Comparison of ENCODE assay signal across 8 cellular contexts in genomic region chr22:37420656-37421467, GRCh38. TPM values are rescaled to one million over a fixed set of nuclear protein-coding genes. Genes with fewer than 3 reads are reported as not detected.
A peak's percentile ranks its signal among the peaks of the same experiment; 100 is the strongest.
DNase-seq lines count a peak whose midpoint lies in the region; TF ChIP-seq lines count a peak whose summit lies in the region.
"Had no signal": no experiment of that assay in that cellular context is flagged by ENCODE, and none has a peak within 500 bp of the region (broad histone marks: within the 10 kb centered on the region; RNA-seq: fewer than 3 reads in every experiment).

No MANE protein-coding gene starts in this region.

- no peak overlapping the region for H2BK12ac ChIP-seq in H9 (ENCODE audit: insufficient read length, low read depth, low read length)

- H2BK15ac ChIP-seq in H9 (ENCODE audit: low read depth, low read length): no peak overlapping the region

- H2AFZ ChIP-seq in H9 (ENCODE audit: low read length) (no peak overlapping the region), SK-N-SH (ENCODE audit: low read depth) (no peak overlapping the region)

- no peak overlapping the region for H2BK5ac ChIP-seq in H9 (ENCODE audit: insufficient read length, low read length)

- TF ChIP-seq CTCF in H9 (conservative IDR thresholded peaks at IDR 0.05) (0 out of 3 replicates have a peak, but pooled peaks have one; percentile 21), SK-N-SH (IDR thresholded peaks at IDR 0.05) (no peak; the same call in 1 of the 2 replicates), esophagus muscularis mucosa (IDR thresholded peaks at IDR 0.05) (no peak), progenitor cell of endocrine pancreas (IDR thresholded peaks at IDR 0.05; ENCODE audit: unreplicated experiment) (peak; percentile 11)

- H3K79me1 ChIP-seq in H9 (ENCODE audit: insufficient read depth, low read depth, low read length, poor library complexity, severe bottlenecking): no peaks in the 10 kb centered on the region

- H3T11ph ChIP-seq in H9 (ENCODE audit: low read length): no peak overlapping the region

- TF ChIP-seq EP300 in SK-N-SH (IDR thresholded peaks at IDR 0.05; ENCODE audit: borderline replicate concordance in 1 of 2, low read depth in 1 of 2, low read length in 1 of 2) (no peak), esophagus muscularis mucosa (IDR thresholded peaks at IDR 0.05) (no peak)

- H2AK5ac ChIP-seq in H9 (ENCODE audit: insufficient read length, low read length): no peak overlapping the region

- no CpG with 5 or more reads among the region's 21 CpGs for WGBS in H9 (ENCODE audit: extremely low coverage, insufficient read length, low lambda C conversion rate)
- 74% methylated on average over 17 of the region's 21 CpGs for WGBS in SK-N-SH (ENCODE audit: low lambda C conversion rate)
- 38% methylated on average over 21 of the region's 21 CpGs for WGBS in esophagus muscularis mucosa

- peak overlapping the region; percentile 61 for H3K18ac ChIP-seq in H9 (ENCODE audit: insufficient read length, low read depth, low read length)

- no peak overlapping the region for H2BK120ac ChIP-seq in H9 (ENCODE audit: low read depth, low read length, poor library complexity, severe bottlenecking)

- H2BK20ac ChIP-seq in H9 (ENCODE audit: low read depth, low read length, poor library complexity, severe bottlenecking): no peak overlapping the region

- H3K27ac ChIP-seq in H9 (ENCODE audit: insufficient read length, low read depth, low read length) (no peak overlapping the region), SK-N-SH (ENCODE audit: low read depth in 2 of 2, low read length in 1 of 2) (no peak overlapping the region), esophagus muscularis mucosa (replicated peaks in 1 of 4) (no peak overlapping the region)
- H3K27ac ChIP-seq: SJSA1 had no signal

- peak overlapping the region; percentile 77 to 90 for H3K4me3 Mint-ChIP-seq in H9
- peak overlapping the region; percentile 79 for H3K4me3 Mint-ChIP-seq in progenitor cell of endocrine pancreas (ENCODE audit: low read depth)

- no peaks in the 10 kb centered on the region for H3K36me3 ChIP-seq in SK-N-SH (replicated peaks in 1 of 2; ENCODE audit: control insufficient read depth in 1 of 2, insufficient read depth in 2 of 2, low read length in 1 of 2)
- H3K36me3 ChIP-seq in esophagus muscularis mucosa: no peaks in the 10 kb centered on the region
- H3K36me3 ChIP-seq: SJSA1 had no signal

- no peak overlapping the region for H3K56ac ChIP-seq in H9 (ENCODE audit: insufficient read length, low read depth, low read length)

- H3K27ac Mint-ChIP-seq in H9 (peak overlapping the region in 2 of 3 experiments; percentile 7 to 57; a peak in 3 of 7 replicates), progenitor cell of endocrine pancreas (no peak overlapping the region)

- H3K4me1 ChIP-seq in H9 (ENCODE audit: insufficient read depth, low read length) (no peaks in the 10 kb centered on the region), SK-N-SH (ENCODE audit: control insufficient read depth in 1 of 2, insufficient read depth in 2 of 2, low read depth in 1 of 2, low read length in 1 of 2) (peaks cover 0 to 4% of the 10 kb centered on the region in 2 experiments; a peak in 1 of 4 replicates), esophagus muscularis mucosa (peaks cover 4 to 19% (median 13%) of the 10 kb centered on the region in 4 donors)

- CTCF ChIA-PET in SK-N-SH (lab: Yijun Ruan, JAX): interaction anchor here (1.1 to 2.9 kb wide), 5 partner anchors 8 to 146 kb away, joined by 3 to 11 read pairs (median 4); no protein-coding TSS in a partner anchor

- no peak overlapping the region for H4K8ac ChIP-seq in H9 (replicated peaks; ENCODE audit: insufficient read length, low read depth, low read length)

- H3K14ac ChIP-seq in H9 (ENCODE audit: insufficient read depth, low read length): no peak overlapping the region

- TF ChIP-seq POLR2A in esophagus muscularis mucosa (IDR thresholded peaks at IDR 0.05; ENCODE audit: low read depth): no peak

- H3K27me3 Mint-ChIP-seq in H9 (ENCODE audit: low read depth): peaks cover 80% of the 10 kb centered on the region
- peaks cover 77% of the 10 kb centered on the region for H3K27me3 Mint-ChIP-seq in progenitor cell of endocrine pancreas

- no peak overlapping the region for H4K91ac ChIP-seq in H9 (ENCODE audit: insufficient read length, low read depth, low read length)

- no peaks in the 10 kb centered on the region; the same call in 1 of the 2 replicates for H3K27me3 ChIP-seq in H9 (ENCODE audit: insufficient read depth, low read length)
- peaks cover 5% of the 10 kb centered on the region; the same call in 1 of the 2 replicates for H3K27me3 ChIP-seq in SK-N-SH (ENCODE audit: insufficient read depth)
- peaks cover 0 to 99% (median 17%) of the 10 kb centered on the region in 4 donors for H3K27me3 ChIP-seq in esophagus muscularis mucosa

- H3K9ac ChIP-seq in H9 (ENCODE audit: extremely low read depth, insufficient read length, low read length) (peak overlapping the region; percentile 5), SK-N-SH (no peak overlapping the region)

- H3K9me3 ChIP-seq in H9 (ENCODE audit: control insufficient read depth, low read depth, low read length) (no peaks in the 10 kb centered on the region), SK-N-SH (no peaks in the 10 kb centered on the region), esophagus muscularis mucosa (no peaks in the 10 kb centered on the region)
- H3K9me3 ChIP-seq: SJSA1 had no signal

- H3K4me2 ChIP-seq in H9 (ENCODE audit: insufficient read depth, insufficient read length, low read length): peak overlapping the region; percentile 65
- H3K4me2 ChIP-seq in SK-N-SH: peak overlapping the region; percentile 78

- no peak for TF ChIP-seq RAD21 in SK-N-SH (IDR thresholded peaks at IDR 0.05; ENCODE audit: low read length)

- H3K79me2 ChIP-seq in H9 (ENCODE audit: insufficient read depth, low read length) (no peaks in the 10 kb centered on the region), SK-N-SH (ENCODE audit: insufficient read depth) (no peaks in the 10 kb centered on the region)

- no peaks in the 10 kb centered on the region for H3K9me2 ChIP-seq in SK-N-SH

- no peak overlapping the region for H4K5ac ChIP-seq in H9 (ENCODE audit: insufficient read length, low read depth, low read length)

- H3F3A ChIP-seq in SK-N-SH (replicated peaks; ENCODE audit: insufficient read depth): no peaks in the 10 kb centered on the region

- intact Hi-C loops in esophagus muscularis mucosa (cut with DNase I): no loop called here

- no peak overlapping the region for H3K4ac ChIP-seq in H9 (ENCODE audit: low read depth, low read length)

- H3K4me3 ChIP-seq in SK-N-SH (ENCODE audit: low read depth in 2 of 2, low read length in 1 of 2) (peak overlapping the region; percentile 40 to 51; a peak in 2 of 4 replicates), esophagus muscularis mucosa (peak overlapping the region in 3 of 4 donors; percentile 17 to 37 (median 20))
- H3K4me3 ChIP-seq: SJSA1 had no signal

- H3K9me3 Mint-ChIP-seq in H9 (no peaks in the 10 kb centered on the region; a peak in 2 of 5 replicates), progenitor cell of endocrine pancreas (ENCODE audit: low read depth) (no peaks in the 10 kb centered on the region)

- H3K4me1 Mint-ChIP-seq in H9 (peaks cover 28 to 58% of the 10 kb centered on the region in 2 experiments), progenitor cell of endocrine pancreas (ENCODE audit: low read depth) (peaks cover 13% of the 10 kb centered on the region)

- H3K23ac ChIP-seq in H9 (ENCODE audit: insufficient read length, low read depth, low read length): no peak overlapping the region

- POLR2A ChIA-PET in SK-N-SH (lab: Yijun Ruan, JAX): no interaction called here

- no peaks in the 10 kb centered on the region for H3K36me3 Mint-ChIP-seq in H9 (ENCODE audit: insufficient read depth in 1 of 3, low read depth in 3 of 3)
- no peaks in the 10 kb centered on the region for H3K36me3 Mint-ChIP-seq in progenitor cell of endocrine pancreas (ENCODE audit: insufficient read depth)

- DNase-seq in H9 (no peak), SK-N-SH (no peak), esophagus muscularis mucosa (ENCODE audit: extremely low spot score) (no peak), progenitor cell of endocrine pancreas (ENCODE audit: low spot score, unreplicated experiment) (no peak), LoVo (ENCODE audit: low spot score) (no peak), NCI-H1930 (lab: John Stamatoyannopoulos, UW) (no peak), SW480 (ENCODE audit: low spot score) (no peak)

- peaks cover 9% of the 10 kb centered on the region for H3K23me2 ChIP-seq in H9 (ENCODE audit: insufficient read length, low read depth, low read length, poor library complexity, severe bottlenecking)

- H4K20me1 ChIP-seq in H9 (ENCODE audit: control insufficient read depth, insufficient read depth, insufficient read length): no peaks in the 10 kb centered on the region
- no peaks in the 10 kb centered on the region for H4K20me1 ChIP-seq in SK-N-SH (ENCODE audit: insufficient read depth)

TF ChIP-seq in SK-N-SH, 30 proteins besides CTCF, POLR2A, EP300 and RAD21 (continues in another document):
- TF ChIP-seq GABPA (IDR thresholded peaks at IDR 0.05; ENCODE audit: low read depth) (no peak), GATA2 (CRISPR knock-in tag; IDR thresholded peaks at IDR 0.05) (no peak), NRF1 (IDR thresholded peaks at IDR 0.05; ENCODE audit: low read depth, low read length) (no peak), IRF3 (IDR thresholded peaks at IDR 0.05; ENCODE audit: low read depth, low read length) (no peak), FOSL2 (IDR thresholded peaks at IDR 0.05; ENCODE audit: borderline replicate concordance, low read depth) (no peak), USF1 (IDR thresholded peaks at IDR 0.05; ENCODE audit: borderline replicate concordance, low read depth) (no peak)

RNA-seq across cellular contexts. Expression of gene ELFN2, which starts 6.4 kb away (rescaled TPM):
- total RNA-seq in H9 (2021) (0.64 and 0.70 TPM in 2 replicates), esophagus muscularis mucosa (under 1 TPM in 2 of 4 donors, not detected in 2; 0.17 TPM), progenitor cell of endocrine pancreas (0.36 and 0.44 TPM in 2 replicates)
- 2.4 and 2.8 TPM in 2 replicates for polyA plus RNA-seq in SK-N-SH (2012; rRNA removed)
- polyA plus RNA-seq in SK-N-SH (2012; cell fraction: cytosol; rRNA removed): 1.0 and 1.4 TPM in 2 replicates
- 10.1 and 10.5 TPM in 2 replicates for polyA plus RNA-seq in SK-N-SH (2012; cell fraction: nucleus; rRNA removed)

Comparison
In these comparisons a context has a peak if more than half of its experiments do, and no peak if none do; other contexts are left out.
1. CTCF ChIP-seq: peak in H9 (single experiment) and progenitor cell of endocrine pancreas (single experiment); none in SK-N-SH (single experiment) and esophagus muscularis mucosa (0 of 3).